In the genomic region with DNA sequence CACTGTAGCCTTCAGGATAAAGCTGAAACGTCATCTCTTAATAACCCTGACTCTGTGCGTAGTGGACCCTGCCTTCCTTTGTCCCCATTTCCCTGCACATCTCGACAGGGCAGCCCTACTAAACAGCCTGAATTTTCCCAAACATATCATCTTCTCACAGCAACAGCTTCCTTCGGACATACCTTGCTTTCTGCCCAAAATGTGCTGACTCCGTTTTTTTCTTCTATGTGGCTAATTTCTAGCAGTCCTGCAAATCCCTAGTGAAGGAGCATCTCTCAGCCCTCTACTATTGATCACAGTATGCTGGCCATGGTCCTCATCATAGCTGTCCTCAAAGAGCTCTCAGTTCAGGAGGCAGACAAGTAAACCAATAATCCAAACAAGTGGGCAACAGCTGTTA, we compare ENCODE assay signal across 31 cellular contexts. TPM values are rescaled to one million over a fixed set of nuclear protein-coding genes. Genes with fewer than 3 reads are reported as not detected.
"Had no signal": no experiment of that assay in that cellular context is flagged by ENCODE, and none has a peak within 500 bp of the region (broad histone marks: within the 10 kb centered on the region; RNA-seq: fewer than 3 reads in every experiment).

No MANE protein-coding gene starts in this region.

- H3K9ac ChIP-seq: neural progenitor cell had no signal

- H3K36me3 ChIP-seq: neural progenitor cell, neutrophil, pancreas, spleen, suprapubic skin, tibial artery, transverse colon, upper lobe of right lung, uterus had no signal

- H3K4me2 ChIP-seq: neural progenitor cell, smooth muscle cell had no signal

- DNase-seq: naive thymus-derived CD4-positive, alpha-beta T cell; natural killer cell; nucleus accumbens; pancreas; psoas muscle; right cardiac atrium; spleen; stimulated activated CD4-positive, alpha-beta T cell treated with anti-CD3 and anti-CD28 coated beads, Interleukin-12 subunit alpha, Interleukin-12 subunit beta, amount 100 ng/mL, for 4 hours; stimulated activated CD4-positive, alpha-beta T cell treated with anti-CD3 and anti-CD28 coated beads, Interleukin-1b, Interleukin-23, amount 100 ng/mL, for 48 hours; stimulated activated CD4-positive, alpha-beta T cell treated with anti-CD3 and anti-CD28 coated beads, Interleukin-4, amount 100 ng/mL, for 1 hour; stimulated activated CD4-positive, alpha-beta T cell treated with anti-CD3 and anti-CD28 coated beads, Interleukin-4, amount 100 ng/mL, for 4 hours; stimulated activated CD8-positive, alpha-beta memory T cell treated with anti-CD3 and anti-CD28 coated beads, Interleukin-4, amount 100 ng/mL, for 48 hours; stimulated activated naive CD4-positive, alpha-beta T cell; stimulated activated naive CD8-positive, alpha-beta T cell treated with anti-CD3 and anti-CD28 coated beads, Interleukin-15, amount 100 ng/mL, for 72 hours; stimulated activated naive CD8-positive, alpha-beta T cell treated with anti-CD3 and anti-CD28 coated beads, Interleukin-15, Interleukin-2, amounts not matched to agents 100 U/mL and 50 U/mL, for 24 hours; substantia nigra; testis; tibial artery; transverse colon; upper lobe of right lung; uterus had no signal

- H3K9me3 ChIP-seq: neutrophil, pancreas, psoas muscle, spleen, suprapubic skin, testis, tibial artery, transverse colon, upper lobe of right lung, uterus had no signal

- H3K9me3 Mint-ChIP-seq: naive thymus-derived CD4-positive, alpha-beta T cell; natural killer cell; nephron; neural progenitor cell; stimulated activated memory B cell treated with anti-CD40 and anti-IgM and Interleukin-4, amounts not matched to agents 10 μg/mL and 1 μg/mL and 100 μg/mL, for 72 hours; stimulated activated naive CD8-positive, alpha-beta T cell treated with anti-CD3 and anti-CD28 coated beads, Interleukin-15, amount 100 ng/mL, for 72 hours; type B pancreatic cell had no signal

- FAIRE-seq: pancreas had no signal

- H3K27me3 ChIP-seq: neural progenitor cell, neutrophil, pancreas, spleen, testis, tibial artery, transverse colon, upper lobe of right lung, uterus had no signal

- ATAC-seq: naive thymus-derived CD4-positive, alpha-beta T cell; natural killer cell; pancreas; psoas muscle; right cardiac atrium; sciatic nerve; stimulated activated memory B cell treated with anti-CD40 and anti-IgM and Interleukin-4, amounts not matched to agents 10 μg/mL and 1 μg/mL and 100 μg/mL, for 72 hours; stimulated activated naive CD8-positive, alpha-beta T cell treated with anti-CD3 and anti-CD28 coated beads, Interleukin-15, amount 100 ng/mL, for 72 hours; stimulated activated naive CD8-positive, alpha-beta T cell treated with anti-CD3 and anti-CD28 coated beads, Interleukin-15, Interleukin-2, amounts not matched to agents 100 U/mL and 50 U/mL, for 24 hours; upper lobe of right lung had no signal

- H3K4me1 Mint-ChIP-seq: natural killer cell; neural progenitor cell; stimulated activated memory B cell treated with anti-CD40 and anti-IgM and Interleukin-4, amounts not matched to agents 10 μg/mL and 1 μg/mL and 100 μg/mL, for 72 hours had no signal

- H3K27ac Mint-ChIP-seq: naive thymus-derived CD4-positive, alpha-beta T cell; natural killer cell; nephron; neural progenitor cell; stimulated activated memory B cell treated with anti-CD40 and anti-IgM and Interleukin-4, amounts not matched to agents 10 μg/mL and 1 μg/mL and 100 μg/mL, for 72 hours; stimulated activated naive CD8-positive, alpha-beta T cell treated with anti-CD3 and anti-CD28 coated beads, Interleukin-15, amount 100 ng/mL, for 72 hours; type B pancreatic cell had no signal

- H3K4me3 Mint-ChIP-seq: naive thymus-derived CD4-positive, alpha-beta T cell; natural killer cell; nephron; neural progenitor cell; stimulated activated memory B cell treated with anti-CD40 and anti-IgM and Interleukin-4, amounts not matched to agents 10 μg/mL and 1 μg/mL and 100 μg/mL, for 72 hours; stimulated activated naive CD8-positive, alpha-beta T cell treated with anti-CD3 and anti-CD28 coated beads, Interleukin-15, amount 100 ng/mL, for 72 hours; type B pancreatic cell had no signal

- H3K36me3 Mint-ChIP-seq: naive thymus-derived CD4-positive, alpha-beta T cell; natural killer cell; neural progenitor cell; stimulated activated memory B cell treated with anti-CD40 and anti-IgM and Interleukin-4, amounts not matched to agents 10 μg/mL and 1 μg/mL and 100 μg/mL, for 72 hours; type B pancreatic cell had no signal

- H2AFZ ChIP-seq: neural progenitor cell had no signal

- H3K27me3 Mint-ChIP-seq: stimulated activated memory B cell treated with anti-CD40 and anti-IgM and Interleukin-4, amounts not matched to agents 10 μg/mL and 1 μg/mL and 100 μg/mL, for 72 hours had no signal

- H3K4me3 ChIP-seq: neural progenitor cell, pancreas, psoas muscle, skin epidermis, smooth muscle cell, spleen, suprapubic skin, testis, tibial artery, transverse colon, upper lobe of right lung, uterus had no signal

- H3K4me1 ChIP-seq: neural progenitor cell, pancreas, spleen, suprapubic skin, testis, transverse colon, upper lobe of right lung had no signal

- H3K27ac ChIP-seq: neural progenitor cell, neutrophil, pancreas, psoas muscle, skin epidermis, spleen, suprapubic skin, testis, tibial artery, transverse colon, upper lobe of right lung, uterus had no signal

RNA-seq across cellular contexts. Expression of a gene that starts 53.1 kb away (rescaled TPM):
- polyA plus RNA-seq: neural cell had no signal
